ENCODE assay signal across 18 cellular contexts in genomic region chr7:48098846-48099245, GRCh38. TPM values are rescaled to one million over a fixed set of nuclear protein-coding genes. Genes with fewer than 3 reads are reported as not detected.
DNase-seq lines count a peak whose midpoint lies in the region; ATAC-seq lines count a peak whose summit lies in the region.
"Had no signal": no experiment of that assay in that cellular context is flagged by ENCODE, and none has a peak within 500 bp of the region (broad histone marks: within the 10 kb centered on the region; RNA-seq: fewer than 3 reads in every experiment).

No MANE protein-coding gene starts in this region.

- H3K4me1 ChIP-seq in effector memory CD4-positive, alpha-beta T cell (ENCODE audit: control insufficient read depth, insufficient read depth, low read length, poor library complexity, severe bottlenecking) = peaks cover 51% of the 10 kb centered on the region

- H3K27me3 Mint-ChIP-seq in activated T-cell treated with anti-CD3 and anti-CD28 coated beads, Interleukin-2, amount 50 U/mL, for 72 hours (ENCODE audit: low read depth) = no peaks in the 10 kb centered on the region
- no peaks in the 10 kb centered on the region for H3K27me3 Mint-ChIP-seq in activated CD4-positive, alpha-beta memory T cell treated with anti-CD3 and anti-CD28 coated beads for 36 hours

- H3K36me3 Mint-ChIP-seq in activated T-cell treated with anti-CD3 and anti-CD28 coated beads, Interleukin-2, amount 50 U/mL, for 72 hours (ENCODE audit: insufficient read depth in 2 of 2) = peaks cover 26 to 34% of the 10 kb centered on the region in 2 donors
- peaks cover 67% of the 10 kb centered on the region for H3K36me3 Mint-ChIP-seq in activated CD4-positive, alpha-beta memory T cell treated with anti-CD3 and anti-CD28 coated beads for 36 hours
- peaks cover 100% of the 10 kb centered on the region for H3K36me3 Mint-ChIP-seq in stimulated activated effector memory CD8-positive, alpha-beta T cell treated with anti-CD3 and anti-CD28 coated beads, Interleukin-12 subunit alpha, Interleukin-12 subunit beta, amount 100 ng/mL, for 72 hours

- H3K4me3 ChIP-seq in effector memory CD4-positive, alpha-beta T cell (ENCODE audit: insufficient read depth, low read depth, low read length, poor library complexity, severe bottlenecking) = no peak overlapping the region
- H3K4me3 ChIP-seq: ascending aorta, SJSA1, thyroid gland had no signal

- peak overlapping the region; percentile 61 for H3K27ac ChIP-seq in effector memory CD4-positive, alpha-beta T cell (ENCODE audit: insufficient read depth, low read length, poor library complexity, severe bottlenecking)
- H3K27ac ChIP-seq: ascending aorta had no signal

- H3K9me3 Mint-ChIP-seq in activated T-cell treated with anti-CD3 and anti-CD28 coated beads, Interleukin-2, amount 50 U/mL, for 72 hours = no peaks in the 10 kb centered on the region
- H3K9me3 Mint-ChIP-seq in activated CD4-positive, alpha-beta memory T cell treated with anti-CD3 and anti-CD28 coated beads for 36 hours = no peaks in the 10 kb centered on the region
- no peaks in the 10 kb centered on the region for H3K9me3 Mint-ChIP-seq in stimulated activated effector memory CD8-positive, alpha-beta T cell treated with anti-CD3 and anti-CD28 coated beads, Interleukin-12 subunit alpha, Interleukin-12 subunit beta, amount 100 ng/mL, for 72 hours

- H3K27me3 ChIP-seq in effector memory CD4-positive, alpha-beta T cell (replicated peaks; ENCODE audit: control insufficient read depth, insufficient read depth, low read length, poor library complexity, severe bottlenecking) = no peaks in the 10 kb centered on the region
- H3K27me3 ChIP-seq: ascending aorta, SJSA1, thyroid gland had no signal

- no peak for DNase-seq in activated T-cell treated with anti-CD3 and anti-CD28 coated beads, Interleukin-2, amount 50 U/mL, for 72 hours
- no peak for DNase-seq in activated T-cell treated with anti-CD3 and anti-CD28 coated beads for 4 hours
- no peak for DNase-seq in activated CD4-positive, alpha-beta memory T cell treated with anti-CD3 and anti-CD28 coated beads for 36 hours
- no peak for DNase-seq in effector memory CD4-positive, alpha-beta T cell
- DNase-seq in stimulated activated effector memory CD8-positive, alpha-beta T cell treated with anti-CD3 and anti-CD28 coated beads, Interleukin-12 subunit alpha, Interleukin-12 subunit beta, amount 100 ng/mL, for 72 hours (ENCODE audit: low spot score in 2 of 2) = no peak
- DNase-seq in NCI-H748 treated with DMSO at 0.1 percent for 48 hours (lab: John Stamatoyannopoulos, UW) = no peak
- DNase-seq: activated CD4-positive, alpha-beta T cell treated with anti-CD3 and anti-CD28 coated beads for 4 hours; EL; foreskin melanocyte; Karpas-422; mesendoderm; NCI-H1092; NCI-H524 treated with DMSO at 0.1 percent for 48 hours; thyroid gland had no signal

- H3K9me3 ChIP-seq in effector memory CD4-positive, alpha-beta T cell (ENCODE audit: control insufficient read depth, low read length) = no peaks in the 10 kb centered on the region
- H3K9me3 ChIP-seq: ascending aorta, SJSA1, thyroid gland had no signal

- intact Hi-C loops in activated CD4-positive, alpha-beta memory T cell treated with anti-CD3 and anti-CD28 coated beads for 36 hours (cut with micrococcal nuclease) = loop anchor here (1.0 kb wide), 1 partner anchor 120 kb away; the partner anchor contains the start of gene HUS1

- H3K36me3 ChIP-seq in effector memory CD4-positive, alpha-beta T cell (ENCODE audit: control insufficient read depth, insufficient read depth, low read length) = peaks cover 57% of the 10 kb centered on the region

- peak overlapping the region in 1 of 2 donors; percentile 83 for H3K4me3 Mint-ChIP-seq in activated T-cell treated with anti-CD3 and anti-CD28 coated beads, Interleukin-2, amount 50 U/mL, for 72 hours
- peak overlapping the region; percentile 14 for H3K4me3 Mint-ChIP-seq in activated CD4-positive, alpha-beta memory T cell treated with anti-CD3 and anti-CD28 coated beads for 36 hours
- peak overlapping the region; percentile 78 for H3K4me3 Mint-ChIP-seq in stimulated activated effector memory CD8-positive, alpha-beta T cell treated with anti-CD3 and anti-CD28 coated beads, Interleukin-12 subunit alpha, Interleukin-12 subunit beta, amount 100 ng/mL, for 72 hours

- H3K27ac Mint-ChIP-seq in activated T-cell treated with anti-CD3 and anti-CD28 coated beads, Interleukin-2, amount 50 U/mL, for 72 hours = peak overlapping the region; percentile 91
- peak overlapping the region; percentile 98 for H3K27ac Mint-ChIP-seq in activated CD4-positive, alpha-beta memory T cell treated with anti-CD3 and anti-CD28 coated beads for 36 hours
- H3K27ac Mint-ChIP-seq in stimulated activated effector memory CD8-positive, alpha-beta T cell treated with anti-CD3 and anti-CD28 coated beads, Interleukin-12 subunit alpha, Interleukin-12 subunit beta, amount 100 ng/mL, for 72 hours = peak overlapping the region; percentile 96

- peaks cover 60% of the 10 kb centered on the region for H3K4me1 Mint-ChIP-seq in activated T-cell treated with anti-CD3 and anti-CD28 coated beads, Interleukin-2, amount 50 U/mL, for 72 hours (ENCODE audit: low read depth)
- H3K4me1 Mint-ChIP-seq in activated CD4-positive, alpha-beta memory T cell treated with anti-CD3 and anti-CD28 coated beads for 36 hours (ENCODE audit: low read depth) = peaks cover 64% of the 10 kb centered on the region
- peaks cover 70% of the 10 kb centered on the region for H3K4me1 Mint-ChIP-seq in stimulated activated effector memory CD8-positive, alpha-beta T cell treated with anti-CD3 and anti-CD28 coated beads, Interleukin-12 subunit alpha, Interleukin-12 subunit beta, amount 100 ng/mL, for 72 hours

- CTCF ChIA-PET in activated CD4-positive, alpha-beta memory T cell treated with anti-CD3 and anti-CD28 coated beads for 36 hours (lab: Charles Lee) = interaction anchor here (1.5 kb wide), 1 partner anchor 12 kb away, joined by 6 read pairs; no protein-coding TSS in a partner anchor

- no peak for ATAC-seq in activated T-cell treated with anti-CD3 and anti-CD28 coated beads, Interleukin-2, amount 50 U/mL, for 72 hours (replicated peaks in 1 of 2)
- no peak for ATAC-seq in stimulated activated effector memory CD8-positive, alpha-beta T cell treated with anti-CD3 and anti-CD28 coated beads, Interleukin-12 subunit alpha, Interleukin-12 subunit beta, amount 100 ng/mL, for 72 hours
- ATAC-seq in GM18520 (IDR thresholded peaks at IDR 0.05; ENCODE audit: unreplicated experiment) (no peak), HG02678 (IDR thresholded peaks at IDR 0.05; ENCODE audit: unreplicated experiment) (no peak)

- POLR2A ChIA-PET in activated CD4-positive, alpha-beta memory T cell treated with anti-CD3 and anti-CD28 coated beads for 36 hours (lab: Charles Lee) = no interaction called here

RNA-seq across cellular contexts. Expression of gene UPP1, which starts 9.8 kb away (rescaled TPM):
- total RNA-seq in activated T-cell treated with anti-CD3 and anti-CD28 coated beads, Interleukin-2, amount 50 U/mL, for 72 hours = 100 to 1,000 TPM in 1 of 2 donors, 10 to 100 TPM in 1; 92.2 to 122 TPM
- 100 to 1,000 TPM; 115 to 121 TPM for total RNA-seq in activated CD4-positive, alpha-beta memory T cell treated with anti-CD3 and anti-CD28 coated beads for 36 hours
